Comparison of ENCODE assay signal across 8 cellular contexts in the genomic region with DNA sequence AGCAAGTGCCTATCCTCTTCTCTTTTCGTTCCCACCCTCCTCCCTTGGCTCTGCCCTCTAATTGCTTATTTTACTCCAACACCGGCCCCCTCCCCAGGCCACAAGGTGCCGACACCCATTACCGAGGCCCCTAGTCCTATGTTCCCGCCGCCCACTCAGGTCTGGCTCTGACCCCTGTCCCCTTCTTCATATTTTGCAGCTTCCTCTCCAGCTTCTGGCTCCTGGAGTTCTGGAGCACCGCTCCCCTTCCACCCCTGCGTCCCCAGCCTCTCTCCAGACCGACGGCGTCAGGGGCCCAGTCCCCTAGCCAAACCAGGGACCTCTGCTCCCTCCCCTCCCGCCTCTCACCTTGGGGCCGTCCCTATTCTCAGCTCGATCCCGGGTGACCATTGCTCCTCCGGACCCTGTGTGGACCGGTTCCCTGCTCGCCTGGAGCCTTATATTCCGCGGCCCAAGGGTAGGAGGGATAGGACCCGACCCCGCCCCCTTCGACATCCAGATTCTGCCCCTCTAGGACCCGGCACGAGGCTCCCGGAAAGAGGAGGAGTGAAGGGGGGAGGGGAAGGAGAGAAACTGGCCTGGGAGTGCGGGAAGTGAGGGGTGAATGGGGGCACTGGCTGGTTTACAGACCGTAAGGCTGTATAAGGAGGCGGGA. TPM values are rescaled to one million over a fixed set of nuclear protein-coding genes. Genes with fewer than 3 reads are reported as not detected.
DNase-seq lines count a peak whose midpoint lies in the region; ATAC-seq and TF ChIP-seq lines count a peak whose summit lies in the region.

A gene (minus strand): TSS at position 412 of the 655 bp plus-strand sequence. CDS start 22 bp downstream, at position 390.

- CTCF ChIA-PET in activated CD4-positive, alpha-beta T cell treated with anti-CD3 and anti-CD28 coated beads for 36 hours (lab: Charles Lee), result interaction anchor here (0.7 to 7.8 kb wide), 13 partner anchors 15 to 134 kb away, joined by 3 to 88 read pairs (median 4); no protein-coding TSS in a partner anchor

- no peak for ATAC-seq in activated CD4-positive, alpha-beta T cell treated with anti-CD3 and anti-CD28 coated beads for 36 hours
- ATAC-seq in HG02884 (IDR thresholded peaks at IDR 0.05; ENCODE audit: unreplicated experiment), result no peak
- ATAC-seq in HG02798 (IDR thresholded peaks at IDR 0.05; ENCODE audit: poor library complexity, unreplicated experiment), result no peak

- TF ChIP-seq POLR2A in Peyer's patch (IDR thresholded peaks at IDR 0.05), result no peak

- H3K4me1 Mint-ChIP-seq in activated CD4-positive, alpha-beta T cell treated with anti-CD3 and anti-CD28 coated beads for 36 hours, result peaks cover 62% of the 10 kb centered on the region

- POLR2A ChIA-PET in activated CD4-positive, alpha-beta T cell treated with anti-CD3 and anti-CD28 coated beads for 36 hours (lab: Charles Lee), result interaction anchor here (0.6 to 2.3 kb wide), 5 partner anchors 14 to 619 kb away, joined by 3 to 21 read pairs (median 5); no protein-coding TSS in a partner anchor

- H3K4me1 ChIP-seq in Peyer's patch (peaks cover 3 to 66% (median 52%) of the 10 kb centered on the region in 4 donors), esophagus (ENCODE audit: control insufficient read depth in 2 of 2, insufficient read depth in 2 of 2, low read length in 1 of 2) (peaks cover 22 to 27% of the 10 kb centered on the region in 2 donors)

- peak; percentile 42 for DNase-seq in activated CD4-positive, alpha-beta T cell treated with anti-CD3 and anti-CD28 coated beads for 36 hours
- no peak for DNase-seq in activated CD4-positive, alpha-beta T cell treated with anti-CD3 and anti-CD28 coated beads for 4 hours
- DNase-seq in Peyer's patch, result no peak
- no peak for DNase-seq in retinal pigment epithelial cell (ENCODE audit: low read depth)
- no peak for DNase-seq in activated gamma-delta T cell treated with Interleukin-2 at 50 U/mL for 16 hours

- H3K9me3 ChIP-seq in Peyer's patch, result no peaks in the 10 kb centered on the region
- no peaks in the 10 kb centered on the region for H3K9me3 ChIP-seq in esophagus (ENCODE audit: control insufficient read depth in 2 of 2, insufficient read depth in 1 of 2, low read depth in 1 of 2, low read length in 1 of 2)

- 0 to 2% methylated on average over 29 of the region's 29 CpGs for WGBS in esophagus, 2 donors

- H3K9me3 Mint-ChIP-seq in activated CD4-positive, alpha-beta T cell treated with anti-CD3 and anti-CD28 coated beads for 36 hours (ENCODE audit: low read depth), result no peaks in the 10 kb centered on the region

- peaks cover 19% of the 10 kb centered on the region for H3K27me3 Mint-ChIP-seq in activated CD4-positive, alpha-beta T cell treated with anti-CD3 and anti-CD28 coated beads for 36 hours

- H3K27me3 ChIP-seq in Peyer's patch (peaks cover 0 to 35% of the 10 kb centered on the region in 2 donors), esophagus (ENCODE audit: control insufficient read depth in 1 of 2, insufficient read depth in 2 of 2, low read length in 2 of 2) (no peaks in the 10 kb centered on the region)

- H3K4me3 Mint-ChIP-seq in activated CD4-positive, alpha-beta T cell treated with anti-CD3 and anti-CD28 coated beads for 36 hours, result peak within 1 kb of the TSS; percentile 90

- TF ChIP-seq CTCF in Peyer's patch (IDR thresholded peaks at IDR 0.05) (no peak), retinal pigment epithelial cell (conservative IDR thresholded peaks at IDR 0.05; ENCODE audit: low read depth, low read length) (no peak)

- peak within 1 kb of the TSS; percentile 33 to 75 (median 62) for H3K4me3 ChIP-seq in Peyer's patch
- peak within 1 kb of the TSS; percentile 18 to 49 for H3K4me3 ChIP-seq in esophagus (ENCODE audit: low read depth in 1 of 2, low read length in 2 of 2)
- peak within 1 kb of the TSS; percentile 78 for H3K4me3 ChIP-seq in retinal pigment epithelial cell (ENCODE audit: low read length)

- peak within 1 kb of the TSS; percentile 56 for H3K27ac Mint-ChIP-seq in activated CD4-positive, alpha-beta T cell treated with anti-CD3 and anti-CD28 coated beads for 36 hours

- peaks cover 6% of the 10 kb centered on the region for H3K36me3 Mint-ChIP-seq in activated CD4-positive, alpha-beta T cell treated with anti-CD3 and anti-CD28 coated beads for 36 hours (ENCODE audit: low read depth)

- H3K36me3 ChIP-seq in Peyer's patch (no peaks in the 10 kb centered on the region), esophagus (ENCODE audit: control insufficient read depth in 2 of 2, insufficient read depth in 2 of 2, low read length in 1 of 2) (no peaks in the 10 kb centered on the region)

- H3K27ac ChIP-seq in Peyer's patch, result peak within 1 kb of the TSS in 1 of 4 donors; percentile 57
- peak within 1 kb of the TSS in 1 of 2 donors; percentile 3 for H3K27ac ChIP-seq in esophagus (ENCODE audit: low read depth in 2 of 2, low read length in 1 of 2)

- intact Hi-C loops in activated CD4-positive, alpha-beta T cell treated with anti-CD3 and anti-CD28 coated beads for 36 hours (cut with DNase I, micrococcal nuclease), result loop anchor here in 1 of 2 experiments (1.0 to 5.0 kb wide), 2 partner anchors 28 to 313 kb away; a partner anchor contains a TSS

RNA-seq across cellular contexts. Expression of the gene that starts here (rescaled TPM):
- total RNA-seq in activated CD4-positive, alpha-beta T cell treated with anti-CD3 and anti-CD28 coated beads for 36 hours, result 1 to 10 TPM; 2.4 to 3.2 TPM
- total RNA-seq in Peyer's patch, result not detected
- under 1 TPM; 0.15 to 0.24 TPM for polyA plus RNA-seq in esophagus
